1 cellular context compared by ENCODE assay signal in the genomic region with DNA sequence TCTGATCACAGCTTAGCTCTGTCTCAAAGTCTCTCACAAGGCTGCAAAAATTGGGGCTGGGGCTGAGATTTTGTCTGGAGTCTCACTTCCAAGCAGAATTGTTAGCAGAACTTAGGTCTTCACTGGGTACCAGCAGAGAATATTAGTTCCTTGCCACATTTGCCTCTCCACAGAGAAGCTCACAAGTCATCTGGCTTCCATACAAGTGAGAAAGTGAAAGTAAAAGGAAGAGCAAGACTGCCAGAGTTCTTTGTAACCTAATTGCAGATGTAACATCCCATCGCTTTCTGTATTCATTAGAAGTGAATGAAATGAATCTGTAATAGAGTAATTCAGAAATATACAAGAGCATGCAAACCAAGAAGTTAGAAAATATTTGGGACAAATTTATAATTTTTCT.
TF ChIP-seq lines count a peak whose summit lies in the region.

No MANE protein-coding gene starts in this region.

TF ChIP-seq in HepG2, 621 proteins besides CTCF, POLR2A, EP300 and RAD21 (continued from another document):
- TF ChIP-seq, protein P1, sequence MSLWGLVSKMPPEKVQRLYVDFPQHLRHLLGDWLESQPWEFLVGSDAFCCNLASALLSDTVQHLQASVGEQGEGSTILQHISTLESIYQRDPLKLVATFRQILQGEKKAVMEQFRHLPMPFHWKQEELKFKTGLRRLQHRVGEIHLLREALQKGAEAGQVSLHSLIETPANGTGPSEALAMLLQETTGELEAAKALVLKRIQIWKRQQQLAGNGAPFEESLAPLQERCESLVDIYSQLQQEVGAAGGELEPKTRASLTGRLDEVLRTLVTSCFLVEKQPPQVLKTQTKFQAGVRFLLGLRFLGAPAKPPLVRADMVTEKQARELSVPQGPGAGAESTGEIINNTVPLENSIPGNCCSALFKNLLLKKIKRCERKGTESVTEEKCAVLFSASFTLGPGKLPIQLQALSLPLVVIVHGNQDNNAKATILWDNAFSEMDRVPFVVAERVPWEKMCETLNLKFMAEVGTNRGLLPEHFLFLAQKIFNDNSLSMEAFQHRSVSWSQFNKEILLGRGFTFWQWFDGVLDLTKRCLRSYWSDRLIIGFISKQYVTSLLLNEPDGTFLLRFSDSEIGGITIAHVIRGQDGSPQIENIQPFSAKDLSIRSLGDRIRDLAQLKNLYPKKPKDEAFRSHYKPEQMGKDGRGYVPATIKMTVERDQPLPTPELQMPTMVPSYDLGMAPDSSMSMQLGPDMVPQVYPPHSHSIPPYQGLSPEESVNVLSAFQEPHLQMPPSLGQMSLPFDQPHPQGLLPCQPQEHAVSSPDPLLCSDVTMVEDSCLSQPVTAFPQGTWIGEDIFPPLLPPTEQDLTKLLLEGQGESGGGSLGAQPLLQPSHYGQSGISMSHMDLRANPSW (CRISPR knock-in tag; IDR thresholded peaks at IDR 0.05; ENCODE audit: borderline replicate concordance): no peak
- TF ChIP-seq, protein P2, sequence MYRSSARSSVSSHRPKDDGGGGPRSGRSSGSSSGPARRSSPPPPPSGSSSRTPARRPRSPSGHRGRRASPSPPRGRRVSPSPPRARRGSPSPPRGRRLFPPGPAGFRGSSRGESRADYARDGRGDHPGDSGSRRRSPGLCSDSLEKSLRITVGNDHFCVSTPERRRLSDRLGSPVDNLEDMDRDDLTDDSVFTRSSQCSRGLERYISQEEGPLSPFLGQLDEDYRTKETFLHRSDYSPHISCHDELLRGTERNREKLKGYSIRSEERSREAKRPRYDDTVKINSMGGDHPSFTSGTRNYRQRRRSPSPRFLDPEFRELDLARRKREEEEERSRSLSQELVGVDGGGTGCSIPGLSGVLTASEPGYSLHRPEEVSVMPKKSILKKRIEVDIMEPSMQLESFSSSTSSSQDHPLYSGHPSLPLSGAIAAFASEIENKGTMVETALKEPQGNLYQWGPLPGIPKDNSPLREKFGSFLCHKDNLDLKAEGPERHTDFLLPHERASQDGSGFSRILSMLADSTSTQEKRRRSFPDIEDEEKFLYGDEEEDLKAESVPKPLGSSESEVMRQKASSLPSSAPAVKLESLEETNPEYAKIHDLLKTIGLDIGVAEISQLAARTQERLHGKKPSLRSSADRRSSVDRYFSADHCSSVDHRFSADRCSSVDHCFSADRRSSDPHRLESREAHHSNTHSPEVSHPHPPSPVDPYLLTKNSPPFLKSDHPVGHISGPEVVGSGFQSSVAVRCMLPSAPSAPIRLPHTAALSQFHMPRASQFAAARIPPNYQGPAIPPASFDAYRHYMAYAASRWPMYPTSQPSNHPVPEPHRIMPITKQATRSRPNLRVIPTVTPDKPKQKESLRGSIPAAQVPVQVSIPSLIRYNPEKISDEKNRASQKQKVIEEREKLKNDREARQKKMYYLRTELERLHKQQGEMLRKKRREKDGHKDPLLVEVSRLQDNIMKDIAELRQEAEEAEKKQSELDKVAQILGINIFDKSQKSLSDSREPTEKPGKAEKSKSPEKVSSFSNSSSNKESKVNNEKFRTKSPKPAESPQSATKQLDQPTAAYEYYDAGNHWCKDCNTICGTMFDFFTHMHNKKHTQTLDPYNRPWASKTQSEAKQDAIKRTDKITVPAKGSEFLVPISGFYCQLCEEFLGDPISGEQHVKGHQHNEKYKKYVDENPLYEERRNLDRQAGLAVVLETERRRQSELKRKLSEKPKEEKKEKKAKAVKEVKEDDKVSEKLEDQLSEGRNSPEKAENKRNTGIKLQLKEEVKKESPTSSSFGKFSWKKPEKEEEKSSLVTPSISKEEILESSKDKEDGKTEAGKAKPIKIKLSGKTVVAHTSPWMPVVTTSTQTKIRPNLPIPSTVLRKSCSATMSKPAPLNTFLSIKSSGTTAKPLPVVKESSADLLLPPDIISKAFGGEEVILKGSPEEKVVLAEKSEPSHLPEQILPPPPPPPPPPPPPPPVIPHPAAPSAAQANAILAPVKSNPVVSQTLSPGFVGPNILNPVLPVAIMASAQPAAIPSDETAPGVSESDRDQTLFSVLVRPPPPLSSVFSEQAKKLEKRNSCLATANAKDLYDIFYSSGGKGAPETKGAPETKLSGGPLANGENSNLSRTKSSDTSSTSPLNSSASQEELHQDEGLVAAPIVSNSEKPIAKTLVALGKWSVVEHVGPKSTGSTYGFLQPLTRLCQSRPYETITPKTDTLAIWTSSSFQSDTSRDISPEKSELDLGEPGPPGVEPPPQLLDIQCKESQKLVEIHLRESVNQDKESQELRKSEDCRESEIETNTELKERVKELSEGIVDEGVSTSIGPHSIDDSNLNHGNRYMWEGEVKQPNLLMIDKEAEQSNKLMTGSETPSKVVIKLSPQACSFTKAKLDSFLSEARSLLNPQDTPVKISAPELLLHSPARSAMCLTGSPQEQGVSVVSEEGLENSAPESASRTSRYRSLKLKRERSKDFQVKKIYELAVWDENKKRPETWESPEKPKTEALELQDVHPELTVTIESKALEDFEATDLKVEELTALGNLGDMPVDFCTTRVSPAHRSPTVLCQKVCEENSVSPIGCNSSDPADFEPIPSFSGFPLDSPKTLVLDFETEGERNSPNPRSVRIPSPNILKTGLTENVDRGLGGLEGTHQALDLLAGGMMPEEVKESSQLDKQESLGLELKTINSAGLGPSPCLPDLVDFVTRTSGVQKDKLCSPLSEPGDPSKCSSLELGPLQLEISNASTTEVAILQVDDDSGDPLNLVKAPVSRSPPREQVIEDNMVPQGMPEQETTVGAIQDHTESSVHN (CRISPR knock-in tag; IDR thresholded peaks at IDR 0.05): no peak
- TF ChIP-seq, protein P3, sequence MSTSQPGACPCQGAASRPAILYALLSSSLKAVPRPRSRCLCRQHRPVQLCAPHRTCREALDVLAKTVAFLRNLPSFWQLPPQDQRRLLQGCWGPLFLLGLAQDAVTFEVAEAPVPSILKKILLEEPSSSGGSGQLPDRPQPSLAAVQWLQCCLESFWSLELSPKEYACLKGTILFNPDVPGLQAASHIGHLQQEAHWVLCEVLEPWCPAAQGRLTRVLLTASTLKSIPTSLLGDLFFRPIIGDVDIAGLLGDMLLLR (CRISPR knock-in tag; IDR thresholded peaks at IDR 0.05): no peak
- TF ChIP-seq HMGA1 (CRISPR knock-in tag; conservative IDR thresholded peaks at IDR 0.05): no peak
- no peak for TF ChIP-seq ZNF605 (CRISPR knock-in tag; IDR thresholded peaks at IDR 0.05)
- no peak for TF ChIP-seq ZNF746 (CRISPR knock-in tag; IDR thresholded peaks at IDR 0.05)
- no peak for TF ChIP-seq TGIF2 (CRISPR knock-in tag; IDR thresholded peaks at IDR 0.05)
